In genomic region chr20:58086763-58087566, GRCh38 we compare ENCODE assay signal across 8 cellular contexts.
DNase-seq lines count a peak whose midpoint lies in the region; ATAC-seq and TF ChIP-seq lines count a peak whose summit lies in the region.

No MANE protein-coding gene starts in this region.

- DNase-seq in Right ventricle myocardium superior (no peak), cardiac septum (ENCODE audit: low spot score) (no peak), NCI-H146 (lab: John Stamatoyannopoulos, UW) (peak; percentile 78), left ventricle myocardium superior (no peak)
- peak; percentile 32 for DNase-seq in stimulated activated CD8-positive, alpha-beta memory T cell treated with anti-CD3 and anti-CD28 coated beads, Interleukin-4, amount 100 ng/mL, for 48 hours
- no peak for DNase-seq in activated T-cell treated with anti-CD3 and anti-CD28 coated beads, Interleukin-2, amount 50 U/mL, for 1 hour

- H3K4me3 ChIP-seq in WI38 (ENCODE audit: low read depth, low read length) = no peak overlapping the region

- ATAC-seq in Right ventricle myocardium superior (ENCODE audit: poor library complexity) (peak; percentile 59), left ventricle myocardium superior (peak; percentile 37), HG03025 (IDR thresholded peaks at IDR 0.05; ENCODE audit: low FRiP score, unreplicated experiment) (no peak)

- peak; percentile 83 for TF ChIP-seq CTCF in WI38 (IDR thresholded peaks at IDR 0.05; ENCODE audit: low read depth, low read length)

- intact Hi-C loops in Right ventricle myocardium superior (cut with DNase I) (loop anchor here (5.0 kb wide), 1 partner anchor 435 kb away; no protein-coding TSS in a partner anchor), cardiac septum (cut with DNase I) (loop anchor here (1.0 kb wide), 1 partner anchor 433 kb away; no protein-coding TSS in a partner anchor), left ventricle myocardium superior (cut with micrococcal nuclease) (loop anchor here (10.0 kb wide), 1 partner anchor 432 kb away; no protein-coding TSS in a partner anchor)

Comparison
In these comparisons a context has a peak if more than half of its experiments do, and no peak if none do; other contexts are left out.
1. DNase-seq: peak in NCI-H146 (single experiment) and stimulated activated CD8-positive, alpha-beta memory T cell treated with anti-CD3 and anti-CD28 coated beads, Interleukin-4, amount 100 ng/mL, for 48 hours (single experiment); none in Right ventricle myocardium superior (single experiment), cardiac septum (single experiment), left ventricle myocardium superior (single experiment) and activated T-cell treated with anti-CD3 and anti-CD28 coated beads, Interleukin-2, amount 50 U/mL, for 1 hour (single experiment).